In genomic region chr17:17540278-17540906, GRCh38 we compare ENCODE assay signal across 22 cellular contexts. TPM values are rescaled to one million over a fixed set of nuclear protein-coding genes. Genes with fewer than 3 reads are reported as not detected.
DNase-seq lines count a peak whose midpoint lies in the region; ATAC-seq and TF ChIP-seq lines count a peak whose summit lies in the region.
"Had no signal": no experiment of that assay in that cellular context is flagged by ENCODE, and none has a peak within 500 bp of the region (broad histone marks: within the 10 kb centered on the region; RNA-seq: fewer than 3 reads in every experiment).

No MANE protein-coding gene starts in this region.

- H3K36me3 ChIP-seq in SJCRH30 (no peaks in the 10 kb centered on the region), ovary (no peaks in the 10 kb centered on the region)

- TF ChIP-seq EP300 in ovary (IDR thresholded peaks at IDR 0.05): no peak

- no peak overlapping the region for H3K4me3 Mint-ChIP-seq in nephron progenitor cell
- no peak overlapping the region for H3K4me3 Mint-ChIP-seq in stimulated activated naive CD8-positive, alpha-beta T cell treated with anti-CD3 and anti-CD28 coated beads, Interleukin-15, amount 100 ng/mL, for 72 hours
- H3K4me3 Mint-ChIP-seq: activated naive CD8-positive, alpha-beta T cell treated with anti-CD3 and anti-CD28 coated beads, Interleukin-2, amount 50 U/mL, for 24 hours; immature natural killer cell; naive thymus-derived CD8-positive, alpha-beta T cell; stimulated activated memory B cell treated with anti-CD40 and anti-IgM and Interleukin-4, amounts not matched to agents 10 μg/mL and 1 μg/mL and 100 μg/mL, for 72 hours had no signal

- intact Hi-C loops in ovary (cut with DNase I): no loop called here

- H3K9me3 Mint-ChIP-seq in nephron progenitor cell: no peaks in the 10 kb centered on the region
- H3K9me3 Mint-ChIP-seq in stimulated activated naive CD8-positive, alpha-beta T cell treated with anti-CD3 and anti-CD28 coated beads, Interleukin-15, amount 100 ng/mL, for 72 hours: no peaks in the 10 kb centered on the region
- H3K9me3 Mint-ChIP-seq: activated naive CD8-positive, alpha-beta T cell treated with anti-CD3 and anti-CD28 coated beads, Interleukin-2, amount 50 U/mL, for 24 hours; activated T-helper 2 cell treated with anti-CD3 and anti-CD28 coated beads, Interferon-gamma antibody, Interleukin-2, Interleukin-4, amounts not matched to agents 10 μg/mL and 5 μg/mL and 100 μg/mL, durations not matched to agents 14 hours and 24 hours and 36 hours; immature natural killer cell; naive thymus-derived CD8-positive, alpha-beta T cell; stimulated activated memory B cell treated with anti-CD40 and anti-IgM and Interleukin-4, amounts not matched to agents 10 μg/mL and 1 μg/mL and 100 μg/mL, for 72 hours had no signal

- H3K27ac ChIP-seq in SJCRH30 (peak overlapping the region; percentile 18; the same call in 1 of the 2 replicates), ovary (no peak overlapping the region)
- H3K27ac ChIP-seq: tibial nerve had no signal

- H3K27ac Mint-ChIP-seq in nephron progenitor cell: no peak overlapping the region
- H3K27ac Mint-ChIP-seq in stimulated activated naive CD8-positive, alpha-beta T cell treated with anti-CD3 and anti-CD28 coated beads, Interleukin-15, amount 100 ng/mL, for 72 hours: no peak overlapping the region
- H3K27ac Mint-ChIP-seq: activated naive CD8-positive, alpha-beta T cell treated with anti-CD3 and anti-CD28 coated beads, Interleukin-2, amount 50 U/mL, for 24 hours; activated T-helper 2 cell treated with anti-CD3 and anti-CD28 coated beads, Interferon-gamma antibody, Interleukin-2, Interleukin-4, amounts not matched to agents 10 μg/mL and 5 μg/mL and 100 μg/mL, durations not matched to agents 14 hours and 24 hours and 36 hours; immature natural killer cell; naive thymus-derived CD8-positive, alpha-beta T cell; stimulated activated memory B cell treated with anti-CD40 and anti-IgM and Interleukin-4, amounts not matched to agents 10 μg/mL and 1 μg/mL and 100 μg/mL, for 72 hours had no signal

- H3K4me1 ChIP-seq in SJCRH30: peaks cover 59% of the 10 kb centered on the region
- peaks cover 6% of the 10 kb centered on the region for H3K4me1 ChIP-seq in ovary (ENCODE audit: insufficient read depth)

- peak overlapping the region; percentile 3 for H3K4me3 ChIP-seq in SJCRH30
- no peak overlapping the region for H3K4me3 ChIP-seq in ovary
- H3K4me3 ChIP-seq: tibial nerve had no signal

- TF ChIP-seq CTCF in nephron progenitor cell (IDR thresholded peaks at IDR 0.05) (no peak), ovary (IDR thresholded peaks at IDR 0.05) (no peak)

- no peaks in the 10 kb centered on the region for H3K27me3 Mint-ChIP-seq in nephron progenitor cell (ENCODE audit: low read depth, poor library complexity)
- H3K27me3 Mint-ChIP-seq in stimulated activated naive CD8-positive, alpha-beta T cell treated with anti-CD3 and anti-CD28 coated beads, Interleukin-15, amount 100 ng/mL, for 72 hours: no peaks in the 10 kb centered on the region
- H3K27me3 Mint-ChIP-seq: activated naive CD8-positive, alpha-beta T cell treated with anti-CD3 and anti-CD28 coated beads, Interleukin-2, amount 50 U/mL, for 24 hours; naive thymus-derived CD8-positive, alpha-beta T cell; stimulated activated memory B cell treated with anti-CD40 and anti-IgM and Interleukin-4, amounts not matched to agents 10 μg/mL and 1 μg/mL and 100 μg/mL, for 72 hours had no signal

- H3K27me3 ChIP-seq in SJCRH30 (no peaks in the 10 kb centered on the region), ovary (no peaks in the 10 kb centered on the region)
- H3K27me3 ChIP-seq: tibial nerve had no signal

- H3K36me3 Mint-ChIP-seq in nephron progenitor cell (ENCODE audit: low read depth): peaks cover 4% of the 10 kb centered on the region
- H3K36me3 Mint-ChIP-seq: immature natural killer cell; naive thymus-derived CD8-positive, alpha-beta T cell; stimulated activated memory B cell treated with anti-CD40 and anti-IgM and Interleukin-4, amounts not matched to agents 10 μg/mL and 1 μg/mL and 100 μg/mL, for 72 hours had no signal

- 80 to 85% (median 84%) methylated on average over 15 of the region's 15 CpGs for WGBS in ovary, 3 donors

- H3K9me3 ChIP-seq in SJCRH30 (replicated peaks) (no peaks in the 10 kb centered on the region), ovary (no peaks in the 10 kb centered on the region)
- H3K9me3 ChIP-seq: tibial nerve had no signal

- H3K4me1 Mint-ChIP-seq in nephron progenitor cell: peaks cover 36% of the 10 kb centered on the region
- no peaks in the 10 kb centered on the region for H3K4me1 Mint-ChIP-seq in stimulated activated naive CD8-positive, alpha-beta T cell treated with anti-CD3 and anti-CD28 coated beads, Interleukin-15, amount 100 ng/mL, for 72 hours
- H3K4me1 Mint-ChIP-seq: activated naive CD8-positive, alpha-beta T cell treated with anti-CD3 and anti-CD28 coated beads, Interleukin-2, amount 50 U/mL, for 24 hours; immature natural killer cell; naive thymus-derived CD8-positive, alpha-beta T cell; stimulated activated memory B cell treated with anti-CD40 and anti-IgM and Interleukin-4, amounts not matched to agents 10 μg/mL and 1 μg/mL and 100 μg/mL, for 72 hours had no signal

- ATAC-seq in stimulated activated naive CD8-positive, alpha-beta T cell treated with anti-CD3 and anti-CD28 coated beads, Interleukin-15, amount 100 ng/mL, for 72 hours: no peak
- no peak for ATAC-seq in GM19397 (IDR thresholded peaks at IDR 0.05; ENCODE audit: unreplicated experiment)
- ATAC-seq: activated naive CD8-positive, alpha-beta T cell treated with anti-CD3 and anti-CD28 coated beads, Interleukin-2, amount 50 U/mL, for 24 hours; esophagus mucosa; naive thymus-derived CD8-positive, alpha-beta T cell; stimulated activated memory B cell treated with anti-CD40 and anti-IgM and Interleukin-4, amounts not matched to agents 10 μg/mL and 1 μg/mL and 100 μg/mL, for 72 hours had no signal

- no peak for TF ChIP-seq POLR2A in ovary (IDR thresholded peaks at IDR 0.05)

- DNase-seq in NCI-H1092 treated with DMSO at 0.1 percent for 48 hours (lab: John Stamatoyannopoulos, UW): peak; percentile 58
- DNase-seq in NCI-H1092 (lab: John Stamatoyannopoulos, UW): no peak
- peak; percentile 54 for DNase-seq in DMS79 treated with DMSO at 0.1 percent for 48 hours (lab: John Stamatoyannopoulos, UW)
- DNase-seq in SJCRH30: peak; percentile 93 to 95
- DNase-seq in nephron progenitor cell: peak; percentile 45
- no peak for DNase-seq in stimulated activated naive CD8-positive, alpha-beta T cell treated with anti-CD3 and anti-CD28 coated beads, Interleukin-15, amount 100 ng/mL, for 72 hours
- DNase-seq in ovary: no peak
- DNase-seq: activated CD4-positive, CD25-positive, alpha-beta regulatory T cell; activated naive CD8-positive, alpha-beta T cell treated with anti-CD3 and anti-CD28 coated beads, Interleukin-2, amount 50 U/mL, for 24 hours; caudate nucleus; immature natural killer cell; mammary epithelial cell; NCI-H187 treated with DMSO at 0.1 percent for 48 hours; T-helper 2 cell had no signal

RNA-seq across cellular contexts. Expression of gene RASD1, which starts 44.2 kb away (rescaled TPM):
- total RNA-seq in SJCRH30 (2014; rRNA removed; shearing (Covaris generic)): not detected in 2 replicates
- 10 to 100 TPM in 6 of 7 donors, 1 to 10 TPM in 1; 2.6 to 55.9 (median 27.3) TPM for total RNA-seq in ovary
- polyA plus RNA-seq in ovary: 10 to 100 TPM in 1 of 2 donors, 1 to 10 TPM in 1; 1.9 to 27.7 TPM
- total RNA-seq: A172, HT1080 had no signal
- polyA plus RNA-seq: mammary epithelial cell had no signal

RNA-seq across cellular contexts. Expression of gene PEMT, which starts 51.1 kb away (rescaled TPM):
- 62.5 and 65.2 TPM in 2 replicates for total RNA-seq in SJCRH30 (2014; rRNA removed; shearing (Covaris generic))
- 10 to 100 TPM; 21.6 to 62.8 (median 36.6) TPM for total RNA-seq in ovary
- polyA plus RNA-seq in ovary: 10 to 100 TPM in 1 of 2 donors, 1 to 10 TPM in 1; 6.6 to 32.5 TPM

Comparison
In these comparisons a context has a peak if more than half of its experiments do, and no peak if none do; other contexts are left out.
1. DNase-seq: peak in NCI-H1092 treated with DMSO at 0.1 percent for 48 hours (single experiment), DMS79 treated with DMSO at 0.1 percent for 48 hours (single experiment), SJCRH30 (2 of 2) and nephron progenitor cell (single experiment); none in NCI-H1092 (single experiment), stimulated activated naive CD8-positive, alpha-beta T cell treated with anti-CD3 and anti-CD28 coated beads, Interleukin-15, amount 100 ng/mL, for 72 hours (0 of 2) and ovary (0 of 5).